Comparison of ENCODE assay signal across 1 cellular context in genomic region chr13:45340422-45341033, GRCh38.
TF ChIP-seq lines count a peak whose summit lies in the region.

No MANE protein-coding gene starts in this region.

TF ChIP-seq in HepG2, 621 proteins besides CTCF, POLR2A, EP300 and RAD21 (continued from another document and continues in another):
- TF ChIP-seq ZBTB26 (CRISPR knock-in tag; IDR thresholded peaks at IDR 0.05; ENCODE audit: borderline replicate concordance): peak; percentile 79
- TF ChIP-seq ZNF564 (CRISPR knock-in tag; IDR thresholded peaks at IDR 0.05): no peak; the same call in 1 of the 2 replicates
- no peak for TF ChIP-seq NBN (conservative IDR thresholded peaks at IDR 0.05)
- no peak for TF ChIP-seq AHDC1 (CRISPR knock-in tag; IDR thresholded peaks at IDR 0.05; ENCODE audit: borderline replicate concordance)
- no peak for TF ChIP-seq ZNF672 (CRISPR knock-in tag; IDR thresholded peaks at IDR 0.05)
- TF ChIP-seq ZC3H4 (CRISPR knock-in tag; IDR thresholded peaks at IDR 0.05; ENCODE audit: borderline replicate concordance): no peak
- peak; percentile 54 for TF ChIP-seq ELF3 (CRISPR knock-in tag; IDR thresholded peaks at IDR 0.05)
- peak; percentile 62 for TF ChIP-seq ZNF792 (CRISPR knock-in tag; IDR thresholded peaks at IDR 0.05)
- no peak for TF ChIP-seq GFI1 (CRISPR knock-in tag; IDR thresholded peaks at IDR 0.05; ENCODE audit: borderline replicate concordance)
- peak; percentile 70 for TF ChIP-seq ZNF639 (CRISPR knock-in tag; conservative IDR thresholded peaks at IDR 0.05)
- peak; percentile 58 for TF ChIP-seq ZFX (CRISPR knock-in tag; IDR thresholded peaks at IDR 0.05; ENCODE audit: low read depth)
- peak; percentile 33; the same call in 1 of the 2 replicates for TF ChIP-seq SMAD1 (CRISPR knock-in tag; IDR thresholded peaks at IDR 0.05; ENCODE audit: borderline replicate concordance, low read depth)
- 0 out of 2 replicates have a peak, but pooled peaks have one; percentile 14 for TF ChIP-seq ZHX2 (IDR thresholded peaks at IDR 0.05; ENCODE audit: low read depth)
- TF ChIP-seq ZHX2 (CRISPR knock-in tag; IDR thresholded peaks at IDR 0.05; ENCODE audit: borderline replicate concordance): no peak
- no peak for TF ChIP-seq ZNF773 (CRISPR knock-in tag; IDR thresholded peaks at IDR 0.05; ENCODE audit: borderline replicate concordance)
- no peak for TF ChIP-seq TCF12 (IDR thresholded peaks at IDR 0.05)
- TF ChIP-seq TCF12 (CRISPR knock-in tag; IDR thresholded peaks at IDR 0.05): no peak
- no peak for TF ChIP-seq MAFF (IDR thresholded peaks at IDR 0.05; ENCODE audit: low read depth, low read length)
- TF ChIP-seq BCL6 (CRISPR knock-in tag; IDR thresholded peaks at IDR 0.05): peak; percentile 98
- no peak for TF ChIP-seq SP4 (CRISPR knock-in tag; IDR thresholded peaks at IDR 0.05)
- TF ChIP-seq GLMP (CRISPR knock-in tag; IDR thresholded peaks at IDR 0.05; ENCODE audit: borderline replicate concordance): no peak
- no peak for TF ChIP-seq ZEB1 (IDR thresholded peaks at IDR 0.05; ENCODE audit: insufficient replicate concordance, low read depth)
- TF ChIP-seq UBTF (CRISPR knock-in tag; IDR thresholded peaks at IDR 0.05): peak; percentile 70
- no peak; the same call in 1 of the 2 replicates for TF ChIP-seq ZBTB2 (CRISPR knock-in tag; IDR thresholded peaks at IDR 0.05; ENCODE audit: low read depth)
- TF ChIP-seq HCFC1 (IDR thresholded peaks at IDR 0.05; ENCODE audit: low read depth, low read length): no peak
- no peak for TF ChIP-seq ZNF382 (CRISPR knock-in tag; IDR thresholded peaks at IDR 0.05; ENCODE audit: borderline replicate concordance)
- TF ChIP-seq ZNF644 (CRISPR knock-in tag; IDR thresholded peaks at IDR 0.05; ENCODE audit: low read depth): no peak
- peak; percentile 38; the same call in 1 of the 2 replicates for TF ChIP-seq MAZ (IDR thresholded peaks at IDR 0.05; ENCODE audit: borderline replicate concordance, low read depth, low read length)
- TF ChIP-seq MAZ (CRISPR knock-in tag; IDR thresholded peaks at IDR 0.05; ENCODE audit: low read depth): no peak
- TF ChIP-seq SIX4 (CRISPR knock-in tag; IDR thresholded peaks at IDR 0.05): 0 out of 2 replicates have a peak, but pooled peaks have one; percentile 54
- TF ChIP-seq NFAT5 (CRISPR knock-in tag; IDR thresholded peaks at IDR 0.05): peak; percentile 38; the same call in 1 of the 2 replicates
- no peak for TF ChIP-seq ZNF30 (CRISPR knock-in tag; IDR thresholded peaks at IDR 0.05)
